8 cellular contexts compared by ENCODE assay signal in genomic region chr14:80959448-80960006, GRCh38. TPM values are rescaled to one million over a fixed set of nuclear protein-coding genes. Genes with fewer than 3 reads are reported as not detected.
DNase-seq lines count a peak whose midpoint lies in the region; ATAC-seq and TF ChIP-seq lines count a peak whose summit lies in the region.

No MANE protein-coding gene starts in this region.

- H3K14ac ChIP-seq in H9 (ENCODE audit: insufficient read depth, low read length), result no peak overlapping the region

- peak overlapping the region; percentile 90 for H3K27ac Mint-ChIP-seq in T-helper 1 cell treated with Interleukin-12 subunit alpha and Interleukin-12 subunit beta and Interleukin-4 antibody, amounts not matched to agents 30 μg/mL and 1 μg/mL, for 36 hours
- no peak overlapping the region for H3K27ac Mint-ChIP-seq in H9

- no peak overlapping the region for H3T11ph ChIP-seq in H9 (ENCODE audit: low read length)

- intact Hi-C loops in left ventricle myocardium inferior (cut with micrococcal nuclease), result no loop called here

- H2BK20ac ChIP-seq in H9 (ENCODE audit: low read depth, low read length, poor library complexity, severe bottlenecking), result no peak overlapping the region

- no peak overlapping the region for H3K4ac ChIP-seq in H9 (ENCODE audit: low read depth, low read length)

- H4K20me1 ChIP-seq in H9 (ENCODE audit: control insufficient read depth, insufficient read depth, insufficient read length), result no peaks in the 10 kb centered on the region

- H3K9ac ChIP-seq in H9 (ENCODE audit: extremely low read depth, insufficient read length, low read length), result no peak overlapping the region

- H3K4me3 Mint-ChIP-seq in T-helper 1 cell treated with Interleukin-12 subunit alpha and Interleukin-12 subunit beta and Interleukin-4 antibody, amounts not matched to agents 30 μg/mL and 1 μg/mL, for 36 hours, result peak overlapping the region; percentile 45
- no peak overlapping the region for H3K4me3 Mint-ChIP-seq in H9

- H3K4me1 ChIP-seq in left ventricle myocardium inferior, result peaks cover 11% of the 10 kb centered on the region
- H3K4me1 ChIP-seq in H9 (ENCODE audit: insufficient read depth, low read length), result no peaks in the 10 kb centered on the region

- peaks cover 11% of the 10 kb centered on the region for H3K27me3 ChIP-seq in H7 (ENCODE audit: control insufficient read depth, insufficient read depth, low read length)
- peaks cover 31% of the 10 kb centered on the region for H3K27me3 ChIP-seq in left ventricle myocardium inferior (ENCODE audit: low read depth)
- peaks cover 4% of the 10 kb centered on the region; the same call in 1 of the 2 replicates for H3K27me3 ChIP-seq in H9 (ENCODE audit: insufficient read depth, low read length)

- H3K4me1 Mint-ChIP-seq in T-helper 1 cell treated with Interleukin-12 subunit alpha and Interleukin-12 subunit beta and Interleukin-4 antibody, amounts not matched to agents 30 μg/mL and 1 μg/mL, for 36 hours (ENCODE audit: low read depth), result peaks cover 57% of the 10 kb centered on the region
- peaks cover 14 to 18% of the 10 kb centered on the region in 2 experiments for H3K4me1 Mint-ChIP-seq in H9

- H4K91ac ChIP-seq in H9 (ENCODE audit: insufficient read length, low read depth, low read length), result no peak overlapping the region

- WGBS in H9 (ENCODE audit: extremely low coverage, insufficient read length, low lambda C conversion rate), result no CpG with 5 or more reads among the region's 5 CpGs

- peaks cover 13% of the 10 kb centered on the region for H3K36me3 Mint-ChIP-seq in T-helper 1 cell treated with Interleukin-12 subunit alpha and Interleukin-12 subunit beta and Interleukin-4 antibody, amounts not matched to agents 30 μg/mL and 1 μg/mL, for 36 hours (ENCODE audit: low read depth)
- H3K36me3 Mint-ChIP-seq in H9 (ENCODE audit: insufficient read depth in 1 of 3, low read depth in 3 of 3), result no peaks in the 10 kb centered on the region

- H3K23me2 ChIP-seq in H9 (ENCODE audit: insufficient read length, low read depth, low read length, poor library complexity, severe bottlenecking), result peaks cover 7% of the 10 kb centered on the region

- no peaks in the 10 kb centered on the region for H3K79me2 ChIP-seq in H9 (ENCODE audit: insufficient read depth, low read length)

- peaks cover 14% of the 10 kb centered on the region for H3K27me3 Mint-ChIP-seq in T-helper 1 cell treated with Interleukin-12 subunit alpha and Interleukin-12 subunit beta and Interleukin-4 antibody, amounts not matched to agents 30 μg/mL and 1 μg/mL, for 36 hours (ENCODE audit: low read depth)
- peaks cover 42% of the 10 kb centered on the region for H3K27me3 Mint-ChIP-seq in H9 (ENCODE audit: low read depth)

- H3K18ac ChIP-seq in H9 (ENCODE audit: insufficient read length, low read depth, low read length), result no peak overlapping the region

- H3K4me3 ChIP-seq in H7 (ENCODE audit: insufficient read depth, low read depth, low read length), result no peak overlapping the region
- H3K4me3 ChIP-seq in left ventricle myocardium inferior, result no peak overlapping the region

- H3K56ac ChIP-seq in H9 (ENCODE audit: insufficient read length, low read depth, low read length), result no peak overlapping the region

- no peak overlapping the region for H4K8ac ChIP-seq in H9 (replicated peaks; ENCODE audit: insufficient read length, low read depth, low read length)

- H2BK12ac ChIP-seq in H9 (ENCODE audit: insufficient read length, low read depth, low read length), result no peak overlapping the region

- no peak overlapping the region for H2BK15ac ChIP-seq in H9 (ENCODE audit: low read depth, low read length)

- H3K36me3 ChIP-seq in H7 (replicated peaks; ENCODE audit: control insufficient read depth, insufficient read depth, low read length) (no peaks in the 10 kb centered on the region), left ventricle myocardium inferior (no peaks in the 10 kb centered on the region)

- H3K9me3 Mint-ChIP-seq in T-helper 1 cell treated with Interleukin-12 subunit alpha and Interleukin-12 subunit beta and Interleukin-4 antibody, amounts not matched to agents 30 μg/mL and 1 μg/mL, for 36 hours, result no peaks in the 10 kb centered on the region
- no peaks in the 10 kb centered on the region for H3K9me3 Mint-ChIP-seq in H9

- H4K5ac ChIP-seq in H9 (ENCODE audit: insufficient read length, low read depth, low read length), result no peak overlapping the region

- H2BK5ac ChIP-seq in H9 (ENCODE audit: insufficient read length, low read length), result no peak overlapping the region

- no peak overlapping the region for H3K4me2 ChIP-seq in H9 (ENCODE audit: insufficient read depth, insufficient read length, low read length)

- H3K9me3 ChIP-seq in left ventricle myocardium inferior (replicated peaks) (no peaks in the 10 kb centered on the region), H9 (ENCODE audit: control insufficient read depth, low read depth, low read length) (no peaks in the 10 kb centered on the region)

- no peaks in the 10 kb centered on the region for H3K79me1 ChIP-seq in H9 (ENCODE audit: insufficient read depth, low read depth, low read length, poor library complexity, severe bottlenecking)

- H2AK5ac ChIP-seq in H9 (ENCODE audit: insufficient read length, low read length), result no peak overlapping the region

- no peak overlapping the region for H2AFZ ChIP-seq in H9 (ENCODE audit: low read length)

- H3K27ac ChIP-seq in left ventricle myocardium inferior (replicated peaks) (no peak overlapping the region), H9 (ENCODE audit: insufficient read length, low read depth, low read length) (no peak overlapping the region)

- peak; percentile 98 for ATAC-seq in GM19395 (IDR thresholded peaks at IDR 0.05; ENCODE audit: unreplicated experiment)
- ATAC-seq in HG03432 (IDR thresholded peaks at IDR 0.05; ENCODE audit: unreplicated experiment), result peak; percentile 98
- ATAC-seq in esophagus mucosa, result peak; percentile 68

- H3K23ac ChIP-seq in H9 (ENCODE audit: insufficient read length, low read depth, low read length), result no peak overlapping the region

- DNase-seq in COR-L47 (lab: John Stamatoyannopoulos, UW) (peak; percentile 52), H7 (no peak), left ventricle myocardium inferior (no peak), H9 (no peak)

- H2BK120ac ChIP-seq in H9 (ENCODE audit: low read depth, low read length, poor library complexity, severe bottlenecking), result no peak overlapping the region

- no peak for TF ChIP-seq CTCF in left ventricle myocardium inferior (IDR thresholded peaks at IDR 0.05; ENCODE audit: borderline replicate concordance)
- no peak for TF ChIP-seq CTCF in H9 (conservative IDR thresholded peaks at IDR 0.05)

RNA-seq across cellular contexts. Expression of gene TSHR, which starts 4.1 kb away (rescaled TPM):
- total RNA-seq in esophagus mucosa (not detected), left ventricle myocardium inferior (not detected), H9 (2021) (not detected in 2 replicates)
- not detected in 2 replicates for total RNA-seq in H7 (2014; rRNA removed; shearing (Covaris generic))

RNA-seq across cellular contexts. Expression of gene CEP128, which starts 18.0 kb away (rescaled TPM):
- total RNA-seq in esophagus mucosa, result 4.2 TPM
- total RNA-seq in H7 (2014; rRNA removed; shearing (Covaris generic)), result 7.9 and 10.6 TPM in 2 replicates
- 2.3 TPM for total RNA-seq in left ventricle myocardium inferior
- 15.6 and 16.3 TPM in 2 replicates for total RNA-seq in H9 (2021)
